Comparison of ENCODE assay signal across 18 cellular contexts in the genomic region with DNA sequence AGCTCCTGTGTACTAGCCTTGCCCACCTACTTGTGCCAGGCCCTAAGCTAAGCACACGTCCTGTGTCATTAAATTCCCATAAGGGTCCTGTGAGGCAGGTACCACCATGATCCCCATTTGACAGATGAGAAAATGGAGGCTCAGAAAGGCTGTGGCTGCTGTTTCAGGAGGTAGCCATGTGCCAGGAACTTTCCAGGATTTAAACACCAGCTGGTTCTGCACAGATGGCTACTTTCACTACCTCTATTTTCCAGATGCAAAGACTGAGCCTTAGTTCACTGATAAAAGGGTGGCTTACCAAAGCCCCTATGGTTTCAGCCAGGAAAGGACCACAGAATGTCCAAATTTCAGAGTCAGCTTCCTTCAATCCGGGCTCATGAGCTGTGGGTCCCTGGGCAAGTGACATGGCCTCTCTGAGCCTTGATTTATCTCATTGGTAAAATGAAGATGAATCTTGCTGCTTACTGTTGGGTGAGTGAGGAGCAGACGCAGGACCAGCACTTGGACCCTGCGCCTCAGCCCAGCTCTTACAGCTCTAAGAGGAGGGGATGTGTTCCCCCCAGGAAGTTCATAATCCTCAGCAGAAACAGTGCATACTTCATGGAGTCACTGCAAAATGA. TPM values are rescaled to one million over a fixed set of nuclear protein-coding genes. Genes with fewer than 3 reads are reported as not detected.
DNase-seq lines count a peak whose midpoint lies in the region; ATAC-seq, FAIRE-seq and TF ChIP-seq lines count a peak whose summit lies in the region.
"Had no signal": no experiment of that assay in that cellular context is flagged by ENCODE, and none has a peak within 500 bp of the region (broad histone marks: within the 10 kb centered on the region; RNA-seq: fewer than 3 reads in every experiment).

No MANE protein-coding gene starts in this region.

- H3K27ac Mint-ChIP-seq in activated CD4-positive, alpha-beta T cell treated with anti-CD3 and anti-CD28 coated beads, Interleukin-2, amount 10 ng/mL, durations not matched to agents 7 days and 5 days = peak overlapping the region; percentile 46
- H3K27ac Mint-ChIP-seq in WTC11 = peak overlapping the region; percentile 83
- H3K27ac Mint-ChIP-seq: activated naive CD8-positive, alpha-beta T cell treated with anti-CD3 and anti-CD28 coated beads, Interleukin-2, amount 50 U/mL, for 24 hours; stimulated activated naive B cell treated with anti-CD40 and anti-IgM and Interleukin-4, amounts not matched to agents 10 μg/mL and 1 μg/mL and 100 μg/mL, for 72 hours had no signal

- no TSS peak for BruUV-seq in HepG2 (replicated peaks; lab: Mats Ljungman, UMichigan)

- DNase-seq in activated CD4-positive, alpha-beta T cell treated with anti-CD3 and anti-CD28 coated beads, Interleukin-2, amount 10 ng/mL, durations not matched to agents 7 days and 5 days = no peak
- no peak for DNase-seq in activated CD4-positive, alpha-beta T cell treated with anti-CD3 and anti-CD28 coated beads for 1 hour
- DNase-seq in WTC11 (ENCODE audit: low spot score) (no peak), HepG2 (ENCODE audit: low spot score) (no peak), tibial artery (no peak), BE2C (no peak)
- DNase-seq: activated CD4-positive, CD25-positive, alpha-beta regulatory T cell; activated naive CD8-positive, alpha-beta T cell treated with anti-CD3 and anti-CD28 coated beads, Interleukin-2, amount 50 U/mL, for 24 hours; Caco-2; GDM1; NCI-H146; Peyer's patch; stimulated activated naive B cell treated with anti-CD40 and anti-IgM and Interleukin-4, amounts not matched to agents 10 μg/mL and 1 μg/mL and 100 μg/mL, for 72 hours had no signal

- H3K27me3 ChIP-seq in HepG2 (ENCODE audit: control insufficient read depth in 1 of 2, insufficient read depth in 2 of 2, low read length in 2 of 2) = no peaks in the 10 kb centered on the region; a peak in 1 of 5 replicates
- H3K27me3 ChIP-seq in tibial artery = no peaks in the 10 kb centered on the region
- H3K27me3 ChIP-seq in BE2C = no peaks in the 10 kb centered on the region
- H3K27me3 ChIP-seq: Peyer's patch had no signal

- H3K4me1 ChIP-seq in HepG2 (ENCODE audit: insufficient read depth, low read length) (peaks cover 80% of the 10 kb centered on the region), tibial artery (peaks cover 0 to 72% (median 42%) of the 10 kb centered on the region in 4 donors), BE2C (peaks cover 18% of the 10 kb centered on the region)
- H3K4me1 ChIP-seq: A549 had no signal

- POLR2A ChIA-PET in activated CD4-positive, alpha-beta T cell treated with anti-CD3 and anti-CD28 coated beads, Interleukin-2, amount 10 ng/mL, durations not matched to agents 7 days and 5 days (lab: Charles Lee) = no interaction called here
- POLR2A ChIA-PET in WTC11 (lab: Charles Lee) (no interaction called here), HepG2 (lab: Yijun Ruan, JAX) (interaction anchor here (1.6 kb wide), 1 partner anchor 10 kb away, joined by 3 read pairs; no protein-coding TSS in a partner anchor)

- ATAC-seq in WTC11 = no peak
- ATAC-seq in HepG2 = no peak
- ATAC-seq in HG03135 (IDR thresholded peaks at IDR 0.05; ENCODE audit: unreplicated experiment) = no peak
- ATAC-seq in GM18502 (IDR thresholded peaks at IDR 0.05; ENCODE audit: poor library complexity, unreplicated experiment) = no peak
- ATAC-seq: A549; activated naive CD8-positive, alpha-beta T cell treated with anti-CD3 and anti-CD28 coated beads, Interleukin-2, amount 50 U/mL, for 24 hours; stimulated activated naive B cell treated with anti-CD40 and anti-IgM and Interleukin-4, amounts not matched to agents 10 μg/mL and 1 μg/mL and 100 μg/mL, for 72 hours had no signal

- no peaks in the 10 kb centered on the region for H3K36me3 ChIP-seq in HepG2 (replicated peaks in 1 of 2; ENCODE audit: control insufficient read depth in 1 of 2, insufficient read depth in 2 of 2, low read length in 2 of 2)
- no peaks in the 10 kb centered on the region for H3K36me3 ChIP-seq in tibial artery
- H3K36me3 ChIP-seq in BE2C = no peaks in the 10 kb centered on the region
- H3K36me3 ChIP-seq: Peyer's patch had no signal

- no peak overlapping the region for H3K27ac ChIP-seq in HepG2 (ENCODE audit: extremely low read length, insufficient read depth, low read length)
- H3K27ac ChIP-seq in tibial artery = peak overlapping the region; percentile 67 to 83
- H3K27ac ChIP-seq: A549 had no signal

- H2AFZ ChIP-seq in HepG2 (ENCODE audit: low read length) = no peak overlapping the region

- H3K4me2 ChIP-seq in HepG2 (ENCODE audit: low read depth, low read length) = no peak overlapping the region
- H3K4me2 ChIP-seq: A549 had no signal

- TF ChIP-seq CTCF in WTC11 (IDR thresholded peaks at IDR 0.05) (no peak), HepG2 (CRISPR knock-in tag; IDR thresholded peaks at IDR 0.05) (no peak), tibial artery (IDR thresholded peaks at IDR 0.05) (no peak), BE2C (IDR thresholded peaks at IDR 0.05; ENCODE audit: low read depth, low read length) (no peak)

- peaks cover 41% of the 10 kb centered on the region for H3K4me1 Mint-ChIP-seq in activated CD4-positive, alpha-beta T cell treated with anti-CD3 and anti-CD28 coated beads, Interleukin-2, amount 10 ng/mL, durations not matched to agents 7 days and 5 days
- peaks cover 63% of the 10 kb centered on the region for H3K4me1 Mint-ChIP-seq in WTC11

- H3K4me3 Mint-ChIP-seq in activated CD4-positive, alpha-beta T cell treated with anti-CD3 and anti-CD28 coated beads, Interleukin-2, amount 10 ng/mL, durations not matched to agents 7 days and 5 days = no peak overlapping the region
- H3K4me3 Mint-ChIP-seq in WTC11 = no peak overlapping the region
- H3K4me3 Mint-ChIP-seq: activated naive CD8-positive, alpha-beta T cell treated with anti-CD3 and anti-CD28 coated beads, Interleukin-2, amount 50 U/mL, for 24 hours; stimulated activated naive B cell treated with anti-CD40 and anti-IgM and Interleukin-4, amounts not matched to agents 10 μg/mL and 1 μg/mL and 100 μg/mL, for 72 hours had no signal

- H3K4me3 ChIP-seq in HepG2 (replicated peaks in 1 of 3; ENCODE audit: insufficient read depth in 1 of 3, low read depth in 2 of 3, low read length in 3 of 3) (no peak overlapping the region), tibial artery (no peak overlapping the region), BE2C (ENCODE audit: low read depth, low read length) (no peak overlapping the region)
- H3K4me3 ChIP-seq: A549, lung, Peyer's patch had no signal

- WGBS in HepG2 (ENCODE audit: low lambda C conversion rate) = 86% methylated on average over 4 of the region's 4 CpGs

- no peak for TF ChIP-seq EP300 in HepG2 (IDR thresholded peaks at IDR 0.05; ENCODE audit: low read depth in 2 of 2, low read length in 2 of 2)
- TF ChIP-seq EP300 in HepG2 (CRISPR knock-in tag; IDR thresholded peaks at IDR 0.05; ENCODE audit: borderline replicate concordance) = no peak

- in situ Hi-C loops in HepG2 (cut with HindIII; ENCODE audit: extremely low pct_ligation_motif_present, low pct_unique_long_range_greater_than_20kb) = no loop called here

- CTCF ChIA-PET in activated CD4-positive, alpha-beta T cell treated with anti-CD3 and anti-CD28 coated beads, Interleukin-2, amount 10 ng/mL, durations not matched to agents 7 days and 5 days (lab: Charles Lee) = no interaction called here
- CTCF ChIA-PET in WTC11 (lab: Charles Lee) = interaction anchor here (0.6 to 2.0 kb wide), 7 partner anchors 45 to 252 kb away, joined by 3 to 9 read pairs (median 3); a partner anchor contains a TSS
- CTCF ChIA-PET in HepG2 (lab: Yijun Ruan, JAX; ENCODE audit: low intra/inter-chr PET ratio, low total read pairs) = no interaction called here

- H3K79me2 ChIP-seq in HepG2 (ENCODE audit: insufficient read depth, low read length) = no peaks in the 10 kb centered on the region

- H3K9me3 ChIP-seq in HepG2 (ENCODE audit: low read length) (no peaks in the 10 kb centered on the region), tibial artery (no peaks in the 10 kb centered on the region), BE2C (no peaks in the 10 kb centered on the region; the same call in 1 of the 2 replicates)
- H3K9me3 ChIP-seq: A549, Caco-2, Peyer's patch had no signal

- no peaks in the 10 kb centered on the region for H3K36me3 Mint-ChIP-seq in activated CD4-positive, alpha-beta T cell treated with anti-CD3 and anti-CD28 coated beads, Interleukin-2, amount 10 ng/mL, durations not matched to agents 7 days and 5 days (ENCODE audit: low read depth)
- no peaks in the 10 kb centered on the region for H3K36me3 Mint-ChIP-seq in WTC11
- H3K36me3 Mint-ChIP-seq: stimulated activated naive B cell treated with anti-CD40 and anti-IgM and Interleukin-4, amounts not matched to agents 10 μg/mL and 1 μg/mL and 100 μg/mL, for 72 hours had no signal

- TF ChIP-seq RAD21 in HepG2 (CRISPR knock-in tag; IDR thresholded peaks at IDR 0.05) = no peak

- no peaks in the 10 kb centered on the region for H4K20me1 ChIP-seq in HepG2 (ENCODE audit: insufficient read depth, low read length)

- FAIRE-seq in HepG2 (lab: Jason Lieb, UNC) = no peak
- FAIRE-seq: A549, colon had no signal

- peaks cover 2% of the 10 kb centered on the region for H3K27me3 Mint-ChIP-seq in activated CD4-positive, alpha-beta T cell treated with anti-CD3 and anti-CD28 coated beads, Interleukin-2, amount 10 ng/mL, durations not matched to agents 7 days and 5 days
- H3K27me3 Mint-ChIP-seq in WTC11 (ENCODE audit: low read depth) = no peaks in the 10 kb centered on the region

- no peak overlapping the region for H3K9ac ChIP-seq in HepG2 (ENCODE audit: insufficient read depth, low read depth, low read length)

- intact Hi-C loops in HepG2 (cut with micrococcal nuclease; ENCODE audit: unreplicated experiment) = no loop called here
- intact Hi-C loops in tibial artery (cut with DNase I; ENCODE audit: low total_unique reads) = no loop called here

- TF ChIP-seq POLR2A in HepG2 (IDR thresholded peaks at IDR 0.05; ENCODE audit: insufficient read depth in 1 of 2, low read depth in 2 of 2, low read length in 2 of 2) = no peak

- peaks cover 5% of the 10 kb centered on the region for H3K9me3 Mint-ChIP-seq in activated CD4-positive, alpha-beta T cell treated with anti-CD3 and anti-CD28 coated beads, Interleukin-2, amount 10 ng/mL, durations not matched to agents 7 days and 5 days
- peaks cover 6% of the 10 kb centered on the region for H3K9me3 Mint-ChIP-seq in WTC11
- H3K9me3 Mint-ChIP-seq: activated naive CD8-positive, alpha-beta T cell treated with anti-CD3 and anti-CD28 coated beads, Interleukin-2, amount 50 U/mL, for 24 hours had no signal

RNA-seq across cellular contexts. Expression of a gene that starts 23.5 kb away (rescaled TPM):
- not detected for total RNA-seq in activated CD4-positive, alpha-beta T cell treated with anti-CD3 and anti-CD28 coated beads, Interleukin-2, amount 10 ng/mL, durations not matched to agents 7 days and 5 days
- total RNA-seq in WTC11 (2021) (1.4 to 1.9 TPM (median 1.6 TPM) in 3 replicates), HepG2 (2016; rRNA removed; fragmentation: Illumina TruSeq; extraction: Trizol) (not detected in 2 replicates)
- not detected in 2 replicates for total RNA-seq in HepG2 (2016; cell fraction: cytosol; rRNA removed; fragmentation: Illumina TruSeq; extraction: Trizol; ENCODE audit: low read depth)
- total RNA-seq in HepG2 (2016; cell fraction: insoluble cytoplasmic fraction; rRNA removed; fragmentation: Illumina TruSeq; extraction: Trizol) = not detected in 2 replicates
- total RNA-seq in HepG2 (2016; cell fraction: membrane; rRNA removed; fragmentation: Illumina TruSeq; extraction: Trizol) = not detected in 2 replicates
- not detected in 2 replicates for total RNA-seq in HepG2 (2016; cell fraction: nucleus; rRNA removed; fragmentation: Illumina TruSeq; extraction: Trizol)
- not detected in 2 replicates for polyA plus RNA-seq in HepG2 (2011; rRNA removed)
- polyA plus RNA-seq in HepG2 (2011; cell fraction: cytosol; rRNA removed) = 0.03 TPM in 1 of 2 replicates, not detected in the other
- not detected in 2 replicates for polyA plus RNA-seq in HepG2 (2011; cell fraction: nucleus; rRNA removed)
- not detected in 2 replicates for polyA plus RNA-seq in HepG2 (2012)
- not detected in 2 replicates for polyA plus RNA-seq in HepG2 (2016; cell fraction: cytosol; fragmentation: Illumina TruSeq; extraction: Trizol; ENCODE audit: low read depth)
- polyA plus RNA-seq in HepG2 (2016; cell fraction: insoluble cytoplasmic fraction; fragmentation: Illumina TruSeq; extraction: Trizol; ENCODE audit: low read depth) = not detected in 2 replicates
- polyA plus RNA-seq in HepG2 (2016; cell fraction: membrane; fragmentation: Illumina TruSeq; extraction: Trizol; ENCODE audit: low read depth) = not detected in 2 replicates
- not detected in 2 replicates for polyA plus RNA-seq in HepG2 (2016; cell fraction: nucleus; fragmentation: Illumina TruSeq; extraction: Trizol; ENCODE audit: insufficient read depth, low read depth)
- polyA minus RNA-seq in HepG2 (2011; rRNA and poly(A)+ RNA removed; ENCODE audit: low replicate concordance) = not detected in 2 replicates
- polyA minus RNA-seq in HepG2 (2011; cell fraction: cytosol; rRNA and poly(A)+ RNA removed) = not detected in 2 replicates
- polyA minus RNA-seq in HepG2 (2011; cell fraction: nucleus; rRNA and poly(A)+ RNA removed) = not detected in 2 replicates
- polyA plus RNA-seq in BE2C (2012; ENCODE audit: insufficient read depth, insufficient read length, low read depth) = 0.36 TPM
- total RNA-seq: Caco-2 had no signal
- polyA plus RNA-seq: A549 had no signal
